In genomic region chr7:31811650-31812461, GRCh38 we compare ENCODE assay signal across 9 cellular contexts.
DNase-seq lines count a peak whose midpoint lies in the region; ATAC-seq and TF ChIP-seq lines count a peak whose summit lies in the region.
"Had no signal": no experiment of that assay in that cellular context is flagged by ENCODE, and none has a peak within 500 bp of the region (broad histone marks: within the 10 kb centered on the region; RNA-seq: fewer than 3 reads in every experiment).

No MANE protein-coding gene starts in this region.

- intact Hi-C loops in dendritic cell treated with granulocyte-macrophage colony-stimulating factor and Interleukin-4, amounts not matched to agents 40 ng/mL and 50 ng/mL, for 4 days (cut with micrococcal nuclease), result loop anchor here (5.0 kb wide), 2 partner anchors 45 to 80 kb away; no protein-coding TSS in a partner anchor

- H3K27ac ChIP-seq in RWPE1, result no peak overlapping the region
- H3K27ac ChIP-seq in coronary artery, result peak overlapping the region in 1 of 2 donors; percentile 51
- H3K27ac ChIP-seq: ascending aorta had no signal

- no peaks in the 10 kb centered on the region for H3K9me3 Mint-ChIP-seq in dendritic cell treated with granulocyte-macrophage colony-stimulating factor and Interleukin-4, amounts not matched to agents 40 ng/mL and 50 ng/mL, for 4 days
- no peaks in the 10 kb centered on the region for H3K9me3 Mint-ChIP-seq in T-helper 2 cell treated with Interferon-gamma antibody and Interleukin-4, amounts not matched to agents 5 μg/mL and 100 μg/mL, for 36 hours

- POLR2A ChIA-PET in RWPE1 (lab: Yijun Ruan, JAX; ENCODE audit: low non-redundant PET), result no interaction called here

- ATAC-seq in GM18909 (IDR thresholded peaks at IDR 0.05; ENCODE audit: poor library complexity, unreplicated experiment) (peak; percentile 82), HG03196 (IDR thresholded peaks at IDR 0.05; ENCODE audit: unreplicated experiment) (peak; percentile 61)

- no peak for TF ChIP-seq CTCF in RWPE1 (conservative IDR thresholded peaks at IDR 0.05; ENCODE audit: low read depth)
- TF ChIP-seq CTCF in coronary artery (IDR thresholded peaks at IDR 0.05), result no peak

- H3K36me3 Mint-ChIP-seq in dendritic cell treated with granulocyte-macrophage colony-stimulating factor and Interleukin-4, amounts not matched to agents 40 ng/mL and 50 ng/mL, for 4 days (ENCODE audit: low read depth), result no peaks in the 10 kb centered on the region
- no peaks in the 10 kb centered on the region for H3K36me3 Mint-ChIP-seq in T-helper 2 cell treated with Interferon-gamma antibody and Interleukin-4, amounts not matched to agents 5 μg/mL and 100 μg/mL, for 36 hours (ENCODE audit: low read depth)

- H3K27ac Mint-ChIP-seq in dendritic cell treated with granulocyte-macrophage colony-stimulating factor and Interleukin-4, amounts not matched to agents 40 ng/mL and 50 ng/mL, for 4 days, result peak overlapping the region; percentile 82
- H3K27ac Mint-ChIP-seq in T-helper 2 cell treated with Interferon-gamma antibody and Interleukin-4, amounts not matched to agents 5 μg/mL and 100 μg/mL, for 36 hours, result no peak overlapping the region

- peaks cover 27% of the 10 kb centered on the region for H3K4me1 Mint-ChIP-seq in dendritic cell treated with granulocyte-macrophage colony-stimulating factor and Interleukin-4, amounts not matched to agents 40 ng/mL and 50 ng/mL, for 4 days (ENCODE audit: low read depth)
- H3K4me1 Mint-ChIP-seq in T-helper 2 cell treated with Interferon-gamma antibody and Interleukin-4, amounts not matched to agents 5 μg/mL and 100 μg/mL, for 36 hours (ENCODE audit: low read depth), result no peaks in the 10 kb centered on the region

- H3K4me3 ChIP-seq in skeletal muscle cell (ENCODE audit: low read depth, low read length) (no peak overlapping the region), coronary artery (no peak overlapping the region)
- H3K4me3 ChIP-seq: ascending aorta had no signal

- DNase-seq in skeletal muscle cell (ENCODE audit: low read depth) (peak; percentile 92), dedifferentiated amniotic fluid mesenchymal stem cell (ENCODE audit: extremely low spot score) (no peak), RWPE1 (ENCODE audit: low spot score) (no peak), coronary artery (ENCODE audit: low spot score) (no peak)
- no peak for DNase-seq in T-helper 2 cell treated with Interferon-gamma antibody and Interleukin-4, amounts not matched to agents 5 μg/mL and 100 μg/mL, for 36 hours (ENCODE audit: low spot score)

- CTCF ChIA-PET in RWPE1 (lab: Yijun Ruan, JAX), result no interaction called here

- H3K27me3 Mint-ChIP-seq in dendritic cell treated with granulocyte-macrophage colony-stimulating factor and Interleukin-4, amounts not matched to agents 40 ng/mL and 50 ng/mL, for 4 days, result no peaks in the 10 kb centered on the region
- H3K27me3 Mint-ChIP-seq in T-helper 2 cell treated with Interferon-gamma antibody and Interleukin-4, amounts not matched to agents 5 μg/mL and 100 μg/mL, for 36 hours (ENCODE audit: low read depth), result no peaks in the 10 kb centered on the region

- no peak overlapping the region for H3K4me3 Mint-ChIP-seq in dendritic cell treated with granulocyte-macrophage colony-stimulating factor and Interleukin-4, amounts not matched to agents 40 ng/mL and 50 ng/mL, for 4 days
- no peak overlapping the region for H3K4me3 Mint-ChIP-seq in T-helper 2 cell treated with Interferon-gamma antibody and Interleukin-4, amounts not matched to agents 5 μg/mL and 100 μg/mL, for 36 hours
